In genomic region chr5:174785120-174785680, GRCh38 we compare ENCODE assay signal across 11 cellular contexts.
"Had no signal": no experiment of that assay in that cellular context is flagged by ENCODE, and none has a peak within 500 bp of the region (broad histone marks: within the 10 kb centered on the region; RNA-seq: fewer than 3 reads in every experiment).

No MANE protein-coding gene starts in this region.

- H3K36me3 ChIP-seq: HAP-1 had no signal

- H3K4me1 ChIP-seq: HAP-1 had no signal

- ATAC-seq: GM23338, HCT116 had no signal

- H3K27ac Mint-ChIP-seq: GM23338, H9, HFFc6 had no signal

- H3K9me3 ChIP-seq: HAP-1 had no signal

- H3K4me3 ChIP-seq: GM23248, GM23338, HAP-1 had no signal

- H3K27ac ChIP-seq: GM23248 had no signal

- H3K4me1 Mint-ChIP-seq: GM23338, H9 had no signal

- FAIRE-seq: H1, H54 had no signal

- H3K9me3 Mint-ChIP-seq: GM23338 had no signal

- H3K4me3 Mint-ChIP-seq: GM23338, H9, HFFc6 had no signal

- DNase-seq: GM23248, GOT3, H7, H9, HCEC 1CT, HFFc6 had no signal
